1 cellular context compared by ENCODE assay signal in the genomic region with DNA sequence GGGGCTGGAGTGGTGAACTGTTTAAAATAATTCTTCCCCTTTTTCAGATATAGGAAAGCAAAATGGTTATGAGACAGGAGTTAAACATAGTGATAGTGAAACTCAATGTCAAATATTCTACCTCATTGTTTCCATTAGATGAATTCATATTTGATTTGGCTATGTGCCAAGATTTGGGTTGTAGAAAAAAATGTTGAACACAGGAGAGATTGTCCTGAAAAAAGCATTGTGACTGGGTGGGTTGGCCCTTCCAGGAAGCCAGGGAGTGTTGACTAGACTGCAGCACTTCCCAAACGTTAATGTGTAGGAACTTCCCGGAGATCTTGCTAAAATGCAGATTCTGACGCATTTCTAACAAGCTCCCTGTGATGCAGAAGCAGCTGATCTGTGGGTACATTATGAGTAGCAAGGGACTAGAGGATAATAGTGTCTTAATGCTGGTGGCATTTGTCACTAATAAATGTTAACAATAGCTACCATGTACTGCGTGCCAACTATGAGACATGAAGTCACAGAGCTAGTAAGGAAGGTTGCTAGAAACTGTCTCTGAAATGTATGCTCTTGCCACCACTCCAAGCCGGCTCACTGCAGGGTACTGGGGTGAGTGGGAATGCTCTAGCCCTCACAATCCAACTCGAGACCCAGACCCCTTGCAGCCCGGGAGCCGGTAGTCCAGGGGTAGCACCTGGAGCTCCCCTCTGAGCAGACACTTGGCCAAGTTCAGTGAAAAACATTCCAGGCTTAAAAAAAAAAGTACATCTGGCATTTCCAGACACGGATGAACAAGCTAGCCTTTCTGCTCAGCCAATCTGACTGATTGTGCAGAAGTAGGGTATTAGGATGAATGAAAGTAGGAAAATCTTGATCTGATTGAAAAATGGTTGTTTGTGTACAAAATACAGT.
TF ChIP-seq lines count a peak whose summit lies in the region.

No MANE protein-coding gene starts in this region.

TF ChIP-seq in GM23338, 12 proteins besides CTCF, POLR2A, EP300 and RAD21 (continued from another document):
- TF ChIP-seq, protein P1, sequence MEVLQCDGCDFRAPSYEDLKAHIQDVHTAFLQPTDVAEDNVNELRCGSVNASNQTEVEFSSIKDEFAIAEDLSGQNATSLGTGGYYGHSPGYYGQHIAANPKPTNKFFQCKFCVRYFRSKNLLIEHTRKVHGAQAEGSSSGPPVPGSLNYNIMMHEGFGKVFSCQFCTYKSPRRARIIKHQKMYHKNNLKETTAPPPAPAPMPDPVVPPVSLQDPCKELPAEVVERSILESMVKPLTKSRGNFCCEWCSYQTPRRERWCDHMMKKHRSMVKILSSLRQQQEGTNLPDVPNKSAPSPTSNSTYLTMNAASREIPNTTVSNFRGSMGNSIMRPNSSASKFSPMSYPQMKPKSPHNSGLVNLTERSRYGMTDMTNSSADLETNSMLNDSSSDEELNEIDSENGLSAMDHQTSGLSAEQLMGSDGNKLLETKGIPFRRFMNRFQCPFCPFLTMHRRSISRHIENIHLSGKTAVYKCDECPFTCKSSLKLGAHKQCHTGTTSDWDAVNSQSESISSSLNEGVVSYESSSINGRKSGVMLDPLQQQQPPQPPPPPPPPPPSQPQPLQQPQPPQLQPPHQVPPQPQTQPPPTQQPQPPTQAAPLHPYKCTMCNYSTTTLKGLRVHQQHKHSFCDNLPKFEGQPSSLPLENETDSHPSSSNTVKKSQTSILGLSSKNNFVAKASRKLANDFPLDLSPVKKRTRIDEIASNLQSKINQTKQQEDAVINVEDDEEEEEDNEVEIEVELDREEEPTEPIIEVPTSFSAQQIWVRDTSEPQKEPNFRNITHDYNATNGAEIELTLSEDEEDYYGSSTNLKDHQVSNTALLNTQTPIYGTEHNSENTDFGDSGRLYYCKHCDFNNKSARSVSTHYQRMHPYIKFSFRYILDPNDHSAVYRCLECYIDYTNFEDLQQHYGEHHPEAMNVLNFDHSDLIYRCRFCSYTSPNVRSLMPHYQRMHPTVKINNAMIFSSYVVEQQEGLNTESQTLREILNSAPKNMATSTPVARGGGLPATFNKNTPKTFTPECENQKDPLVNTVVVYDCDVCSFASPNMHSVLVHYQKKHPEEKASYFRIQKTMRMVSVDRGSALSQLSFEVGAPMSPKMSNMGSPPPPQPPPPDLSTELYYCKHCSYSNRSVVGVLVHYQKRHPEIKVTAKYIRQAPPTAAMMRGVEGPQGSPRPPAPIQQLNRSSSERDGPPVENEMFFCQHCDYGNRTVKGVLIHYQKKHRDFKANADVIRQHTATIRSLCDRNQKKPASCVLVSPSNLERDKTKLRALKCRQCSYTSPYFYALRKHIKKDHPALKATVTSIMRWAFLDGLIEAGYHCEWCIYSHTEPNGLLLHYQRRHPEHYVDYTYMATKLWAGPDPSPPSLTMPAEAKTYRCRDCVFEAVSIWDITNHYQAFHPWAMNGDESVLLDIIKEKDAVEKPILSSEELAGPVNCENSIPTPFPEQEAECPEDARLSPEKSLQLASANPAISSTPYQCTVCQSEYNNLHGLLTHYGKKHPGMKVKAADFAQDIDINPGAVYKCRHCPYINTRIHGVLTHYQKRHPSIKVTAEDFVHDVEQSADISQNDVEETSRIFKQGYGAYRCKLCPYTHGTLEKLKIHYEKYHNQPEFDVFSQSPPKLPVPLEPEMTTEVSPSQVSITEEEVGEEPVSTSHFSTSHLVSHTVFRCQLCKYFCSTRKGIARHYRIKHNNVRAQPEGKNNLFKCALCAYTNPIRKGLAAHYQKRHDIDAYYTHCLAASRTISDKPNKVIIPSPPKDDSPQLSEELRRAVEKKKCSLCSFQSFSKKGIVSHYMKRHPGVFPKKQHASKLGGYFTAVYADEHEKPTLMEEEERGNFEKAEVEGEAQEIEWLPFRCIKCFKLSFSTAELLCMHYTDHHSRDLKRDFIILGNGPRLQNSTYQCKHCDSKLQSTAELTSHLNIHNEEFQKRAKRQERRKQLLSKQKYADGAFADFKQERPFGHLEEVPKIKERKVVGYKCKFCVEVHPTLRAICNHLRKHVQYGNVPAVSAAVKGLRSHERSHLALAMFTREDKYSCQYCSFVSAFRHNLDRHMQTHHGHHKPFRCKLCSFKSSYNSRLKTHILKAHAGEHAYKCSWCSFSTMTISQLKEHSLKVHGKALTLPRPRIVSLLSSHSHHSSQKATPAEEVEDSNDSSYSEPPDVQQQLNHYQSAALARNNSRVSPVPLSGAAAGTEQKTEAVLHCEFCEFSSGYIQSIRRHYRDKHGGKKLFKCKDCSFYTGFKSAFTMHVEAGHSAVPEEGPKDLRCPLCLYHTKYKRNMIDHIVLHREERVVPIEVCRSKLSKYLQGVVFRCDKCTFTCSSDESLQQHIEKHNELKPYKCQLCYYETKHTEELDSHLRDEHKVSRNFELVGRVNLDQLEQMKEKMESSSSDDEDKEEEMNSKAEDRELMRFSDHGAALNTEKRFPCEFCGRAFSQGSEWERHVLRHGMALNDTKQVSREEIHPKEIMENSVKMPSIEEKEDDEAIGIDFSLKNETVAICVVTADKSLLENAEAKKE (CRISPR knock-in tag; IDR thresholded peaks at IDR 0.05) = no peak
- TF ChIP-seq ZNF114 (CRISPR knock-in tag; IDR thresholded peaks at IDR 0.05) (no peak), JUNB (IDR thresholded peaks at IDR 0.05; ENCODE audit: unreplicated experiment) (no peak)
